9 cellular contexts compared by ENCODE assay signal in genomic region chr5:150522504-150523464, GRCh38. TPM values are rescaled to one million over a fixed set of nuclear protein-coding genes. Genes with fewer than 3 reads are reported as not detected.
DNase-seq lines count a peak whose midpoint lies in the region; ATAC-seq and TF ChIP-seq lines count a peak whose summit lies in the region.
"Had no signal": no experiment of that assay in that cellular context is flagged by ENCODE, and none has a peak within 500 bp of the region (broad histone marks: within the 10 kb centered on the region; RNA-seq: fewer than 3 reads in every experiment).

No MANE protein-coding gene starts in this region.

- TF ChIP-seq CTCF in body of pancreas (IDR thresholded peaks at IDR 0.05) (no peak), right lobe of liver (IDR thresholded peaks at IDR 0.05) (no peak), testis (IDR thresholded peaks at IDR 0.05) (no peak)

- DNase-seq in DMS153 (lab: John Stamatoyannopoulos, UW) = peak; percentile 66
- no peak for DNase-seq in DMS153 treated with DMSO at 0.1 percent for 48 hours (lab: John Stamatoyannopoulos, UW; ENCODE audit: unreplicated experiment)
- DNase-seq in body of pancreas = peak in 3 of 4 donors; percentile 40 to 69 (median 52)
- peak; percentile 76 to 92 (median 91) for DNase-seq in right lobe of liver
- DNase-seq in testis = no peak
- no peak for DNase-seq in stimulated activated naive CD4-positive, alpha-beta T cell treated with Interleukin-2 at 50 U/mL for 16 hours (lab: John Stamatoyannopoulos, UW)
- DNase-seq in SKM-1 (lab: John Stamatoyannopoulos, UW; ENCODE audit: unreplicated experiment) = no peak

- H3K4me1 ChIP-seq in body of pancreas = peaks cover 95% of the 10 kb centered on the region
- peaks cover 0 to 94% (median 55%) of the 10 kb centered on the region in 4 donors for H3K4me1 ChIP-seq in right lobe of liver
- H3K4me1 ChIP-seq in testis = peaks cover 68% of the 10 kb centered on the region

- H3K9me3 ChIP-seq in body of pancreas = no peaks in the 10 kb centered on the region
- no peaks in the 10 kb centered on the region for H3K9me3 ChIP-seq in right lobe of liver
- H3K9me3 ChIP-seq in testis = no peaks in the 10 kb centered on the region

- TF ChIP-seq POLR2A in body of pancreas (IDR thresholded peaks at IDR 0.05) = peak in 1 of 3 donors; percentile 10
- peak; percentile 17 for TF ChIP-seq POLR2A in right lobe of liver (IDR thresholded peaks at IDR 0.05)
- no peak for TF ChIP-seq POLR2A in testis (IDR thresholded peaks at IDR 0.05)

- ATAC-seq in body of pancreas = peak; percentile 22
- peak; percentile 58 to 76 (median 71) for ATAC-seq in right lobe of liver
- no peak for ATAC-seq in HG03354 (IDR thresholded peaks at IDR 0.05; ENCODE audit: poor library complexity, severe bottlenecking, unreplicated experiment)

- WGBS in body of pancreas, 2 donors = 42 to 43% methylated on average over 18 of the region's 18 CpGs
- WGBS in right lobe of liver (ENCODE audit: insufficient coverage, low coverage, low lambda C conversion rate, missing lambda C conversion rate) = 25% methylated on average over 16 of the region's 18 CpGs
- 57 to 72% methylated on average over 18 of the region's 18 CpGs for WGBS in testis, 2 donors

- H3K4me3 ChIP-seq in body of pancreas (no peak overlapping the region), right lobe of liver (peak overlapping the region in 1 of 3 donors; percentile 3), testis (no peak overlapping the region)

- H3K27ac ChIP-seq in body of pancreas (peak overlapping the region; percentile 25 to 78 (median 51)), right lobe of liver (peak overlapping the region; percentile 57 to 93 (median 58)), testis (peak overlapping the region; percentile 18 to 70)
- H3K27ac ChIP-seq: 22Rv1 had no signal

- H3K36me3 ChIP-seq in body of pancreas (replicated peaks in 1 of 2; ENCODE audit: insufficient read depth in 1 of 2, low read depth in 2 of 2) (no peaks in the 10 kb centered on the region), right lobe of liver (peaks cover 0 to 23% (median 9%) of the 10 kb centered on the region in 4 donors), testis (ENCODE audit: low read depth, missing control alignments) (no peaks in the 10 kb centered on the region)

- H3K27me3 ChIP-seq in body of pancreas (no peaks in the 10 kb centered on the region), right lobe of liver (no peaks in the 10 kb centered on the region), testis (no peaks in the 10 kb centered on the region)

- intact Hi-C loops in body of pancreas (cut with DNase I) (loop anchor here (5.0 kb wide), 1 partner anchor 35 kb away; no protein-coding TSS in a partner anchor), right lobe of liver (cut with DNase I) (loop anchor here in 1 of 2 donors (5.0 kb wide), 1 partner anchor 35 kb away; no protein-coding TSS in a partner anchor), testis (cut with DNase I; ENCODE audit: low total_unique reads) (loop anchor here (10.0 kb wide), 1 partner anchor 58 kb away; no protein-coding TSS in a partner anchor)

RNA-seq across cellular contexts. Expression of gene NDST1, which starts 14.9 kb away (rescaled TPM):
- total RNA-seq in body of pancreas = 10 to 100 TPM; 37.6 to 56.0 TPM
- total RNA-seq in right lobe of liver = 10 to 100 TPM; 38.1 to 97.5 (median 76.0) TPM
- 100 to 1,000 TPM; 167 to 174 TPM for total RNA-seq in testis
- polyA plus RNA-seq in testis (ENCODE audit: insufficient read depth, low read depth, low replicate concordance) = 55.0 TPM

Comparison
In these comparisons a context has a peak if more than half of its experiments do, and no peak if none do; other contexts are left out.
1. DNase-seq: peak in DMS153 (single experiment), body of pancreas (3 of 4) and right lobe of liver (3 of 3); none in DMS153 treated with DMSO at 0.1 percent for 48 hours (single experiment), testis (single experiment), stimulated activated naive CD4-positive, alpha-beta T cell treated with Interleukin-2 at 50 U/mL for 16 hours (single experiment) and SKM-1 (single experiment).
2. Peak in every context shown above with its lines, with median percentiles within 50 percentile points of each other: H3K27ac ChIP-seq.